ENCODE assay signal across 24 cellular contexts in the genomic region with DNA sequence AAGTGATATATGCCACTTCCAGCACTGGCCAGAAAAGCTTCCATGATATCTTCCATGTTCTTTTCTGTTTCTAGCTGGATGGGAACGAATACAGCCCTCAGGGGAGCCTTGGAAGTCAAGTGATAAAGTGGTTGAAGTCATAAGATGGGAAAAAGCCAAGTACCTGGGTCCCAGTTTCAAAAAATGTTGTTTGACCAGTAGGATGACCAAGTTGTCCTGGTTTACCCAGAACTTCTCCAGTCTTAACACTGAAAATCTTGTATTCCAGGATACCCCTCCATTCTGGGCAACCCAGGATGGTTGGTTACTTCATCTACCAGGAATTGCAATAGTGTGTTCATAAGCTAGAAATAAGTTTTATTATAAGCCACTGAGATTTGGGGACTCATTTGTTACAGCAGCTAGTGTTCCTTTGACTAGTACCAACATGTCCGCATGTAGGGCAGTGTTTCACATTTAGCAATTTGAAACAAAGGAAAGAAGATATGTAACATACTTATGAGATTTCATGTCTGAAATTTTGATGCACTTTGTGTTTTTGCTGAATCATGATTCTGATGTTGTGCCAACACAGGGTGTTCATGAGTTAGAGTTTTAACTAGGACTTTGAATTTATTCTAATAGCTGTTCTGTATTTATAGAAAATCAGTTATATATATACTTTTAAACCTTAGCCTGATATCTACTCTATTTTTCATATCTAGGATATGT.
"Had no signal": no experiment of that assay in that cellular context is flagged by ENCODE, and none has a peak within 500 bp of the region (broad histone marks: within the 10 kb centered on the region; RNA-seq: fewer than 3 reads in every experiment).

No MANE protein-coding gene starts in this region.

- H3K4me1 ChIP-seq: left ventricle myocardium inferior, lower lobe of right lung, psoas muscle, spleen, tibial artery, upper lobe of right lung, vagina had no signal

- ATAC-seq: left cardiac atrium; lower lobe of right lung; psoas muscle; sciatic nerve; stimulated activated memory B cell treated with anti-CD40 and anti-IgM and Interleukin-4, amounts not matched to agents 10 μg/mL and 1 μg/mL and 100 μg/mL, for 72 hours; upper lobe of right lung had no signal

- H3K9me3 Mint-ChIP-seq: nephron; stimulated activated memory B cell treated with anti-CD40 and anti-IgM and Interleukin-4, amounts not matched to agents 10 μg/mL and 1 μg/mL and 100 μg/mL, for 72 hours had no signal

- H3K4me3 ChIP-seq: dorsolateral prefrontal cortex, left ventricle myocardium inferior, lower lobe of right lung, psoas muscle, spleen, tibial artery, upper lobe of right lung, vagina had no signal

- H3K27ac ChIP-seq: dorsolateral prefrontal cortex, left ventricle myocardium inferior, lower lobe of right lung, psoas muscle, spleen, tibial artery, upper lobe of right lung, vagina had no signal

- H3K27ac Mint-ChIP-seq: immature natural killer cell; naive B cell; nephron; stimulated activated memory B cell treated with anti-CD40 and anti-IgM and Interleukin-4, amounts not matched to agents 10 μg/mL and 1 μg/mL and 100 μg/mL, for 72 hours; stimulated activated naive CD8-positive, alpha-beta T cell treated with anti-CD3 and anti-CD28 coated beads, Interleukin-15, Interleukin-2, amounts not matched to agents 100 ng/mL and 50 ng/mL, for 24 hours had no signal

- H3K36me3 Mint-ChIP-seq: immature natural killer cell; naive B cell; stimulated activated memory B cell treated with anti-CD40 and anti-IgM and Interleukin-4, amounts not matched to agents 10 μg/mL and 1 μg/mL and 100 μg/mL, for 72 hours had no signal

- H3K4me3 Mint-ChIP-seq: immature natural killer cell; naive B cell; nephron; stimulated activated memory B cell treated with anti-CD40 and anti-IgM and Interleukin-4, amounts not matched to agents 10 μg/mL and 1 μg/mL and 100 μg/mL, for 72 hours; stimulated activated naive CD8-positive, alpha-beta T cell treated with anti-CD3 and anti-CD28 coated beads, Interleukin-15, Interleukin-2, amounts not matched to agents 100 ng/mL and 50 ng/mL, for 24 hours had no signal

- H3K36me3 ChIP-seq: left ventricle myocardium inferior, lower lobe of right lung, spleen, tibial artery, upper lobe of right lung, vagina had no signal

- FAIRE-seq: kidney had no signal

- H3K9me3 ChIP-seq: left ventricle myocardium inferior, lower lobe of right lung, psoas muscle, spleen, tibial artery, upper lobe of right lung, vagina had no signal

- H3K27me3 ChIP-seq: spleen, tibial artery, upper lobe of right lung, vagina had no signal

- H3K4me1 Mint-ChIP-seq: immature natural killer cell; naive B cell; nephron; stimulated activated memory B cell treated with anti-CD40 and anti-IgM and Interleukin-4, amounts not matched to agents 10 μg/mL and 1 μg/mL and 100 μg/mL, for 72 hours had no signal

- DNase-seq: cortex of kidney; dorsolateral prefrontal cortex; effector CD8-positive, alpha-beta T cell; foreskin fibroblast; immature natural killer cell; kidney; left cardiac atrium; left ventricle myocardium inferior; lower lobe of right lung; mesenchymal stem cell; naive B cell; psoas muscle; retina; spleen; stimulated activated CD4-positive, alpha-beta T cell treated with anti-CD3 and anti-CD28 coated beads, Interleukin-15, amount 100 ng/mL, for 24 hours; stimulated activated CD4-positive, alpha-beta T cell treated with anti-CD3 and anti-CD28 coated beads, Interleukin-1b, Interleukin-23, amount 100 ng/mL, for 48 hours; stimulated activated CD4-positive, alpha-beta T cell treated with anti-CD3 and anti-CD28 coated beads, Interleukin-4, amount 100 ng/mL, for 24 hours; tibial artery; upper lobe of right lung had no signal
